Comparison of ENCODE assay signal across 12 cellular contexts in genomic region chr17:77529328-77529650, GRCh38.
DNase-seq lines count a peak whose midpoint lies in the region; ATAC-seq lines count a peak whose summit lies in the region.
"Had no signal": no experiment of that assay in that cellular context is flagged by ENCODE, and none has a peak within 500 bp of the region (broad histone marks: within the 10 kb centered on the region; RNA-seq: fewer than 3 reads in every experiment).

No MANE protein-coding gene starts in this region.

- H3K27me3 Mint-ChIP-seq in activated T-helper 2 cell treated with anti-CD3 and anti-CD28 coated beads, Interferon-gamma antibody, Interleukin-2, Interleukin-4, amounts not matched to agents 10 μg/mL and 5 μg/mL and 100 μg/mL, durations not matched to agents 14 hours and 24 hours and 36 hours (ENCODE audit: low read depth): peaks cover 32% of the 10 kb centered on the region
- H3K27me3 Mint-ChIP-seq in stimulated activated naive CD8-positive, alpha-beta T cell treated with anti-CD3 and anti-CD28 coated beads, Interleukin-15, amount 100 ng/mL, for 72 hours: peaks cover 46% of the 10 kb centered on the region

- no peaks in the 10 kb centered on the region for H3K36me3 Mint-ChIP-seq in activated T-helper 2 cell treated with anti-CD3 and anti-CD28 coated beads, Interferon-gamma antibody, Interleukin-2, Interleukin-4, amounts not matched to agents 10 μg/mL and 5 μg/mL and 100 μg/mL, durations not matched to agents 14 hours and 24 hours and 36 hours (ENCODE audit: low read depth)

- H3K9me3 ChIP-seq in iPS-20b (ENCODE audit: insufficient read depth, low read depth, low read length): no peaks in the 10 kb centered on the region
- H3K9me3 ChIP-seq: suprapubic skin had no signal

- H3K27ac Mint-ChIP-seq in activated T-helper 2 cell treated with anti-CD3 and anti-CD28 coated beads, Interferon-gamma antibody, Interleukin-2, Interleukin-4, amounts not matched to agents 10 μg/mL and 5 μg/mL and 100 μg/mL, durations not matched to agents 14 hours and 24 hours and 36 hours: no peak overlapping the region
- H3K27ac Mint-ChIP-seq in stimulated activated naive CD8-positive, alpha-beta T cell treated with anti-CD3 and anti-CD28 coated beads, Interleukin-15, amount 100 ng/mL, for 72 hours: no peak overlapping the region

- intact Hi-C loops in cardiac septum (cut with DNase I) (no loop called here), Right ventricle myocardium inferior (cut with DNase I) (no loop called here)
- intact Hi-C loops in activated T-helper 2 cell treated with anti-CD3 and anti-CD28 coated beads, Interferon-gamma antibody, Interleukin-2, Interleukin-4, amounts not matched to agents 10 μg/mL and 5 μg/mL and 100 μg/mL, durations not matched to agents 14 hours and 24 hours and 36 hours (cut with micrococcal nuclease): no loop called here

- DNase-seq in cardiac septum (ENCODE audit: low spot score): peak; percentile 43
- DNase-seq in Right ventricle myocardium inferior (ENCODE audit: missing footprints): no peak
- no peak for DNase-seq in activated T-helper 2 cell treated with anti-CD3 and anti-CD28 coated beads, Interferon-gamma antibody, Interleukin-2, Interleukin-4, amounts not matched to agents 10 μg/mL and 5 μg/mL and 100 μg/mL, durations not matched to agents 14 hours and 24 hours and 36 hours (ENCODE audit: low spot score)
- DNase-seq in stimulated activated naive CD8-positive, alpha-beta T cell treated with anti-CD3 and anti-CD28 coated beads, Interleukin-15, amount 100 ng/mL, for 72 hours: no peak
- no peak for DNase-seq in ACHN
- DNase-seq: NCI-H187 treated with DMSO at 0.1 percent for 48 hours, NCI-H748 treated with DMSO at 0.1 percent for 48 hours, SW 1271 had no signal

- in situ Hi-C loops in ACHN (cut with HindIII; ENCODE audit: low pct_ligation_motif_present, low pct_unique_long_range_greater_than_20kb, low sequenced_read_pairs): loop anchor here (25.0 kb wide), 1 partner anchor 483 kb away; no protein-coding TSS in a partner anchor

- peaks cover 3% of the 10 kb centered on the region for H3K9me3 Mint-ChIP-seq in activated T-helper 2 cell treated with anti-CD3 and anti-CD28 coated beads, Interferon-gamma antibody, Interleukin-2, Interleukin-4, amounts not matched to agents 10 μg/mL and 5 μg/mL and 100 μg/mL, durations not matched to agents 14 hours and 24 hours and 36 hours
- H3K9me3 Mint-ChIP-seq in stimulated activated naive CD8-positive, alpha-beta T cell treated with anti-CD3 and anti-CD28 coated beads, Interleukin-15, amount 100 ng/mL, for 72 hours: peaks cover 5 to 6% of the 10 kb centered on the region in 2 donors

- H3K4me1 ChIP-seq in iPS-20b (ENCODE audit: insufficient read depth, low read length): no peaks in the 10 kb centered on the region

- H3K9ac ChIP-seq in iPS-20b (ENCODE audit: low read depth, low read length): no peak overlapping the region

- H3K27me3 ChIP-seq in iPS-20b (ENCODE audit: insufficient read depth, low read length): peaks cover 34% of the 10 kb centered on the region

- no peaks in the 10 kb centered on the region for H3K4me1 Mint-ChIP-seq in activated T-helper 2 cell treated with anti-CD3 and anti-CD28 coated beads, Interferon-gamma antibody, Interleukin-2, Interleukin-4, amounts not matched to agents 10 μg/mL and 5 μg/mL and 100 μg/mL, durations not matched to agents 14 hours and 24 hours and 36 hours (ENCODE audit: low read depth)
- H3K4me1 Mint-ChIP-seq in stimulated activated naive CD8-positive, alpha-beta T cell treated with anti-CD3 and anti-CD28 coated beads, Interleukin-15, amount 100 ng/mL, for 72 hours: peaks cover 17% of the 10 kb centered on the region

- no peak for ATAC-seq in Right ventricle myocardium inferior
- ATAC-seq in stimulated activated naive CD8-positive, alpha-beta T cell treated with anti-CD3 and anti-CD28 coated beads, Interleukin-15, amount 100 ng/mL, for 72 hours: no peak
- no peak for ATAC-seq in HG03175 (IDR thresholded peaks at IDR 0.05; ENCODE audit: unreplicated experiment)
- ATAC-seq in GM21717 (IDR thresholded peaks at IDR 0.05; ENCODE audit: unreplicated experiment): no peak

- peak overlapping the region; percentile 68 for H3K4me3 ChIP-seq in iPS-20b (ENCODE audit: low read length)

- no peak overlapping the region for H3K27ac ChIP-seq in iPS-20b (ENCODE audit: low read length)
- H3K27ac ChIP-seq: suprapubic skin had no signal

- H3K4me3 Mint-ChIP-seq in activated T-helper 2 cell treated with anti-CD3 and anti-CD28 coated beads, Interferon-gamma antibody, Interleukin-2, Interleukin-4, amounts not matched to agents 10 μg/mL and 5 μg/mL and 100 μg/mL, durations not matched to agents 14 hours and 24 hours and 36 hours (ENCODE audit: low read depth): peak overlapping the region; percentile 52
- peak overlapping the region; percentile 72 to 81 for H3K4me3 Mint-ChIP-seq in stimulated activated naive CD8-positive, alpha-beta T cell treated with anti-CD3 and anti-CD28 coated beads, Interleukin-15, amount 100 ng/mL, for 72 hours

- H3K36me3 ChIP-seq in iPS-20b (ENCODE audit: insufficient read depth, low read depth, low read length): no peaks in the 10 kb centered on the region
- H3K36me3 ChIP-seq: suprapubic skin had no signal
